Comparison of ENCODE assay signal across 1 cellular context in genomic region chr9:40991741-40992471, GRCh38.
A peak's percentile ranks its signal among the peaks of the same experiment; 100 is the strongest.
TF ChIP-seq lines count a peak whose summit lies in the region.
"Not testable (repeated sequence)": the region's sequence is repeated elsewhere in the genome, so short reads cannot be mapped to it uniquely, and the experiment has no call there.

No MANE protein-coding gene starts in this region.

TF ChIP-seq in K562, 482 proteins besides CTCF, POLR2A, EP300 and RAD21 (continued from another document and continues in another):
- peak; percentile 12 to 56; a peak in 1 of 4 replicates for TF ChIP-seq UBTF (IDR thresholded peaks at IDR 0.05; ENCODE audit: borderline replicate concordance in 1 of 2, low read depth in 2 of 2, low read length in 2 of 2)
- peak; percentile 71 for TF ChIP-seq TAF7 (tag; IDR thresholded peaks at IDR 0.05)
- TF ChIP-seq VEZF1 (CRISPR knock-in tag; IDR thresholded peaks at IDR 0.05): peak; percentile 78
- TF ChIP-seq CBX1 (IDR thresholded peaks at IDR 0.05; ENCODE audit: low read depth): peak; percentile 78; the same call in 1 of the 2 replicates
- peak; percentile 74 for TF ChIP-seq FIP1L1 (IDR thresholded peaks at IDR 0.05; ENCODE audit: low read depth, low read length, poor library complexity, severe bottlenecking)
- TF ChIP-seq GTF2E2 (tag; IDR thresholded peaks at IDR 0.05): peak; percentile 77; the same call in 1 of the 2 replicates
- peak; percentile 41 for TF ChIP-seq SMC3 (conservative IDR thresholded peaks at IDR 0.05; ENCODE audit: insufficient read depth, low read depth, low read length)
- 0 out of 2 replicates have a peak, but pooled peaks have one; percentile 5 for TF ChIP-seq MAFK (IDR thresholded peaks at IDR 0.05; ENCODE audit: low read length)
- TF ChIP-seq GABPA (tag; conservative IDR thresholded peaks at IDR 0.05; ENCODE audit: low read depth): peak; percentile 85
- peak; percentile 85 for TF ChIP-seq TOE1 (IDR thresholded peaks at IDR 0.05; ENCODE audit: borderline replicate concordance)
- not testable (repeated sequence) for TF ChIP-seq TOE1 (CRISPR knock-in tag; IDR thresholded peaks at IDR 0.05; ENCODE audit: borderline replicate concordance, low read depth); MYNN (CRISPR knock-in tag; IDR thresholded peaks at IDR 0.05)
- peak; percentile 81; the same call in 1 of the 2 replicates for TF ChIP-seq ELF4 (CRISPR knock-in tag; IDR thresholded peaks at IDR 0.05)
- TF ChIP-seq ZNF511 (CRISPR knock-in tag; IDR thresholded peaks at IDR 0.05): peak; percentile 79; the same call in 1 of the 2 replicates
- peak; percentile 65 to 88 for TF ChIP-seq E2F6 (IDR thresholded peaks at IDR 0.05; ENCODE audit: borderline replicate concordance in 1 of 2, extremely low read depth in 1 of 2, insufficient read depth in 1 of 2, insufficient read length in 1 of 2, low read depth in 1 of 2, low read length in 1 of 2, poor library complexity in 1 of 2, severe bottlenecking in 1 of 2)
- 0 out of 3 replicates have a peak, but pooled peaks of 1 of the 2 experiments have one; percentile 33 for TF ChIP-seq CBX3 (IDR thresholded peaks at IDR 0.05; ENCODE audit: borderline replicate concordance in 1 of 2, low read length in 2 of 2)
- TF ChIP-seq STAT5A (IDR thresholded peaks at IDR 0.05; ENCODE audit: borderline replicate concordance, low read length): 0 out of 2 replicates have a peak, but pooled peaks have one; percentile 13
- peak in 1 of 2 experiments; percentile 66; a peak in 1 of 4 replicates for TF ChIP-seq ZMIZ1 (IDR thresholded peaks at IDR 0.05; ENCODE audit: low read depth in 2 of 2, low read length in 2 of 2)
- TF ChIP-seq HNRNPLL (IDR thresholded peaks at IDR 0.05; ENCODE audit: low read depth, low read length, poor library complexity, severe bottlenecking): peak; percentile 53
- peak; percentile 81 for TF ChIP-seq SMAD1 (IDR thresholded peaks at IDR 0.05; ENCODE audit: low read depth, low read length, partially characterized antibody)
- peak; percentile 70; the same call in 1 of the 2 replicates for TF ChIP-seq PML (IDR thresholded peaks at IDR 0.05; ENCODE audit: low read length)
- 0 out of 2 replicates have a peak, but pooled peaks have one; percentile 14 for TF ChIP-seq MEF2A (IDR thresholded peaks at IDR 0.05; ENCODE audit: control insufficient read depth, low read depth, low read length)
- TF ChIP-seq RCOR1 (IDR thresholded peaks at IDR 0.05; ENCODE audit: borderline replicate concordance in 1 of 2, low read depth in 2 of 2, low read length in 2 of 2): peak; percentile 77 to 88
- 0 out of 2 replicates have a peak, but pooled peaks have one; percentile 25 for TF ChIP-seq TARDBP (IDR thresholded peaks at IDR 0.05)
- TF ChIP-seq KAT7 (CRISPR knock-in tag; IDR thresholded peaks at IDR 0.05; ENCODE audit: borderline replicate concordance): peak; percentile 47; the same call in 1 of the 2 replicates
- TF ChIP-seq SRF (CRISPR knock-in tag; IDR thresholded peaks at IDR 0.05): peak in 1 of 2 experiments; percentile 72; a peak in 1 of 4 replicates
- TF ChIP-seq ZHX1 (conservative IDR thresholded peaks at IDR 0.05; ENCODE audit: low read length): 0 out of 2 replicates have a peak, but pooled peaks have one; percentile 21
- TF ChIP-seq CCNT2 (IDR thresholded peaks at IDR 0.05; ENCODE audit: borderline replicate concordance, extremely low read depth, insufficient read length, low read depth, low read length): peak; percentile 48
- 0 out of 2 replicates have a peak, but pooled peaks have one; percentile 18 for TF ChIP-seq NFIC (IDR thresholded peaks at IDR 0.05)
- TF ChIP-seq GATAD2B (IDR thresholded peaks at IDR 0.05; ENCODE audit: borderline replicate concordance): peak; percentile 75; the same call in 1 of the 2 replicates
- 0 out of 4 replicates have a peak, but pooled peaks of 1 of the 2 experiments have one; percentile 33 for TF ChIP-seq FOXA3 (CRISPR knock-in tag; conservative IDR thresholded peaks at IDR 0.05 in 1 of 2, IDR thresholded peaks at IDR 0.05 in 1 of 2)
- TF ChIP-seq FOXP1 (CRISPR knock-in tag; IDR thresholded peaks at IDR 0.05): peak; percentile 79
- TF ChIP-seq POLR2G (IDR thresholded peaks at IDR 0.05; ENCODE audit: low read depth, low read length): peak; percentile 95
- TF ChIP-seq ZFX (CRISPR knock-in tag; IDR thresholded peaks at IDR 0.05): peak; percentile 84
- TF ChIP-seq MYNN (IDR thresholded peaks at IDR 0.05): 0 out of 2 replicates have a peak, but pooled peaks have one; percentile 18
- TF ChIP-seq ATF7 (IDR thresholded peaks at IDR 0.05): peak; percentile 53; the same call in 1 of the 2 replicates
- TF ChIP-seq RBM22 (IDR thresholded peaks at IDR 0.05; ENCODE audit: low read depth, low read length, poor library complexity, severe bottlenecking): peak; percentile 61
- peak; percentile 70 for TF ChIP-seq CHAMP1 (IDR thresholded peaks at IDR 0.05)
- peak; percentile 65 for TF ChIP-seq ZNF766 (CRISPR knock-in tag; conservative IDR thresholded peaks at IDR 0.05)
- TF ChIP-seq ZKSCAN1 (IDR thresholded peaks at IDR 0.05; ENCODE audit: low read depth, low read length): 0 out of 2 replicates have a peak, but pooled peaks have one; percentile 30
- TF ChIP-seq ZBTB26 (CRISPR knock-in tag; IDR thresholded peaks at IDR 0.05): 0 out of 2 replicates have a peak, but pooled peaks have one; percentile 48
- TF ChIP-seq TAF1 (IDR thresholded peaks at IDR 0.05; ENCODE audit: control insufficient read depth, extremely low read depth, insufficient read depth, low read length, severe bottlenecking): peak; percentile 94
- peak; percentile 89 for TF ChIP-seq RBBP5 (IDR thresholded peaks at IDR 0.05; ENCODE audit: borderline replicate concordance, insufficient read depth, low read length, poor library complexity, severe bottlenecking)
- peak; percentile 65 for TF ChIP-seq HMGN3 (IDR thresholded peaks at IDR 0.05; ENCODE audit: borderline replicate concordance, extremely low read depth, insufficient read length, low read depth, low read length)
- TF ChIP-seq RNF2 (IDR thresholded peaks at IDR 0.05): peak; percentile 74
- TF ChIP-seq NFRKB (IDR thresholded peaks at IDR 0.05; ENCODE audit: low read depth): peak; percentile 80; the same call in 1 of the 2 replicates
